In the genomic region with DNA sequence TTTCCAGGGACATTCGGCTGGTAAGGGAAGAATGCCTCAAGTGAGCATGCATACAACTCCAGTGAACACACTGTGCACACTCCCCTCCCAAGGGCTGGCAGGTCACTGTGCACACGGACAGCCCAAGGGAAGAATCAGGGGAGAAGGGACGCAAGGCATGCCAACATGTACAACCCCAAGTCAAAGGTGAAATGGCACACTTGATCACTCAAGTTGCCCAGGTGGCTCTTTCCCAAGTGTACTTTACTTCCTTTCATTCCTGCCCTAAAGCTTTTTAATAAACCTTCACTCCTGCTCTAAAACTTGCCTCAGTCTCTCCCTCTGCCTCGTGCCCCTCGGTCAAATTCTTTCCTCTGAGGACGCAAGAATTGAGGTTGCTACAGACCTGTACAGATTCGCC, we compare ENCODE assay signal across 38 cellular contexts. TPM values are rescaled to one million over a fixed set of nuclear protein-coding genes. Genes with fewer than 3 reads are reported as not detected.
"Had no signal": no experiment of that assay in that cellular context is flagged by ENCODE, and none has a peak within 500 bp of the region (broad histone marks: within the 10 kb centered on the region; RNA-seq: fewer than 3 reads in every experiment).

No MANE protein-coding gene starts in this region.

- H3K27ac ChIP-seq: adrenal gland, body of pancreas, cardiac muscle cell, colonic mucosa, dorsolateral prefrontal cortex, esophagus squamous epithelium, gastroesophageal sphincter, heart right ventricle had no signal

- H3K4me3 ChIP-seq: adrenal gland, body of pancreas, cardiac muscle cell, colonic mucosa, dorsolateral prefrontal cortex, esophagus squamous epithelium, gastroesophageal sphincter, heart right ventricle had no signal

- H3K36me3 ChIP-seq: adrenal gland, cardiac muscle cell, colonic mucosa, esophagus squamous epithelium, gastroesophageal sphincter, heart right ventricle had no signal

- H3K27ac Mint-ChIP-seq: activated CD4-positive, alpha-beta memory T cell treated with anti-CD3 and anti-CD28 coated beads for 36 hours; activated CD4-positive, alpha-beta T cell treated with anti-CD3 and anti-CD28 coated beads for 36 hours; activated CD4-positive, alpha-beta T cell treated with anti-CD3 and anti-CD28 coated beads, Interleukin-2, amount 10 ng/mL, durations not matched to agents 24 days and 14 days; activated CD8-positive, alpha-beta memory T cell treated with anti-CD3 and anti-CD28 coated beads, Interleukin-2, amount 10 ng/mL, durations not matched to agents 7 days and 5 days; activated CD8-positive, alpha-beta T cell treated with anti-CD3 and anti-CD28 coated beads, Interleukin-2, amount 10 ng/mL, durations not matched to agents 7 days and 5 days; activated naive CD4-positive, alpha-beta T cell treated with anti-CD3 and anti-CD28 coated beads for 36 hours; activated naive CD4-positive, alpha-beta T cell treated with anti-CD3 and anti-CD28 coated beads, Interleukin-2, amount 50 U/mL, for 24 hours; activated naive CD8-positive, alpha-beta T cell treated with anti-CD3 and anti-CD28 coated beads for 36 hours; activated naive CD8-positive, alpha-beta T cell treated with anti-CD3 and anti-CD28 coated beads, Interleukin-2, amount 50 U/mL, for 24 hours; activated T-helper 1 cell treated with anti-CD3 and anti-CD28 coated beads, Interleukin-12 subunit alpha, Interleukin-12 subunit beta, Interleukin-2, Interleukin-4 antibody, amounts not matched to agents 30 ng/mL and 10 ng/mL and 1 ng/mL, durations not matched to agents 14 hours and 24 hours and 36 hours; activated T-helper 2 cell treated with anti-CD3 and anti-CD28 coated beads, Interferon-gamma antibody, Interleukin-2, Interleukin-4, amounts not matched to agents 10 μg/mL and 5 μg/mL and 100 μg/mL, durations not matched to agents 14 hours and 24 hours and 36 hours; dendritic cell treated with granulocyte-macrophage colony-stimulating factor and Interleukin-4, amounts not matched to agents 40 ng/mL and 50 ng/mL, for 4 days; effector memory CD8-positive, alpha-beta T cell had no signal

- H3K4me1 Mint-ChIP-seq: activated CD4-positive, alpha-beta T cell treated with anti-CD3 and anti-CD28 coated beads for 36 hours; activated CD4-positive, alpha-beta T cell treated with anti-CD3 and anti-CD28 coated beads, Interleukin-2, amount 10 ng/mL, durations not matched to agents 24 days and 14 days; activated CD8-positive, alpha-beta memory T cell treated with anti-CD3 and anti-CD28 coated beads, Interleukin-2, amount 10 ng/mL, durations not matched to agents 7 days and 5 days; activated naive CD4-positive, alpha-beta T cell treated with anti-CD3 and anti-CD28 coated beads, Interleukin-2, amount 50 U/mL, for 24 hours; activated naive CD8-positive, alpha-beta T cell treated with anti-CD3 and anti-CD28 coated beads for 36 hours; activated naive CD8-positive, alpha-beta T cell treated with anti-CD3 and anti-CD28 coated beads, Interleukin-2, amount 50 U/mL, for 24 hours had no signal

- H3K4me3 Mint-ChIP-seq: activated CD4-positive, alpha-beta memory T cell treated with anti-CD3 and anti-CD28 coated beads for 36 hours; activated CD4-positive, alpha-beta T cell treated with anti-CD3 and anti-CD28 coated beads for 36 hours; activated CD4-positive, alpha-beta T cell treated with anti-CD3 and anti-CD28 coated beads, Interleukin-2, amount 10 ng/mL, durations not matched to agents 24 days and 14 days; activated CD8-positive, alpha-beta memory T cell treated with anti-CD3 and anti-CD28 coated beads, Interleukin-2, amount 10 ng/mL, durations not matched to agents 7 days and 5 days; activated CD8-positive, alpha-beta T cell treated with anti-CD3 and anti-CD28 coated beads, Interleukin-2, amount 10 ng/mL, durations not matched to agents 7 days and 5 days; activated naive CD4-positive, alpha-beta T cell treated with anti-CD3 and anti-CD28 coated beads for 36 hours; activated naive CD4-positive, alpha-beta T cell treated with anti-CD3 and anti-CD28 coated beads, Interleukin-2, amount 50 U/mL, for 24 hours; activated naive CD8-positive, alpha-beta T cell treated with anti-CD3 and anti-CD28 coated beads for 36 hours; activated naive CD8-positive, alpha-beta T cell treated with anti-CD3 and anti-CD28 coated beads, Interleukin-2, amount 50 U/mL, for 24 hours; activated T-helper 1 cell treated with anti-CD3 and anti-CD28 coated beads, Interleukin-12 subunit alpha, Interleukin-12 subunit beta, Interleukin-2, Interleukin-4 antibody, amounts not matched to agents 30 ng/mL and 10 ng/mL and 1 ng/mL, durations not matched to agents 14 hours and 24 hours and 36 hours; dendritic cell treated with granulocyte-macrophage colony-stimulating factor and Interleukin-4, amounts not matched to agents 40 ng/mL and 50 ng/mL, for 4 days; effector memory CD8-positive, alpha-beta T cell had no signal

- H3K9me3 ChIP-seq: adrenal gland, body of pancreas, colonic mucosa, esophagus squamous epithelium, gastroesophageal sphincter, heart right ventricle had no signal

- H3K27me3 ChIP-seq: adrenal gland, body of pancreas, cardiac muscle cell, colonic mucosa, gastroesophageal sphincter, heart right ventricle had no signal

- H3K4me1 ChIP-seq: adrenal gland, body of pancreas, colonic mucosa, esophagus squamous epithelium, gastroesophageal sphincter, heart right ventricle had no signal

- H3K36me3 Mint-ChIP-seq: activated CD4-positive, alpha-beta memory T cell treated with anti-CD3 and anti-CD28 coated beads for 36 hours; activated CD8-positive, alpha-beta memory T cell treated with anti-CD3 and anti-CD28 coated beads, Interleukin-2, amount 10 ng/mL, durations not matched to agents 7 days and 5 days; activated naive CD4-positive, alpha-beta T cell treated with anti-CD3 and anti-CD28 coated beads, Interleukin-2, amount 50 U/mL, for 24 hours; activated naive CD8-positive, alpha-beta T cell treated with anti-CD3 and anti-CD28 coated beads for 36 hours had no signal

- DNase-seq: activated CD4-positive, alpha-beta memory T cell treated with anti-CD3 and anti-CD28 coated beads for 36 hours; activated CD4-positive, alpha-beta T cell treated with anti-CD3 and anti-CD28 coated beads for 36 hours; activated CD4-positive, alpha-beta T cell treated with anti-CD3 and anti-CD28 coated beads, Interleukin-2, amount 10 ng/mL, durations not matched to agents 24 days and 14 days; activated CD4-positive, CD25-positive, alpha-beta regulatory T cell; activated CD4-positive, CD25-positive, alpha-beta regulatory T cell treated with anti-CD3 and anti-CD28 coated beads, Interleukin-2, amount 50 U/mL, for 72 hours; activated CD8-positive, alpha-beta memory T cell treated with anti-CD3 and anti-CD28 coated beads, Interleukin-2, amount 10 ng/mL, durations not matched to agents 7 days and 5 days; activated CD8-positive, alpha-beta memory T cell treated with anti-CD3 and anti-CD28 coated beads, Interleukin-2, amount 50 U/mL, for 4 hours; activated CD8-positive, alpha-beta T cell treated with anti-CD3 and anti-CD28 coated beads, Interleukin-2, amount 10 ng/mL, durations not matched to agents 7 days and 5 days; activated effector memory CD4-positive, alpha-beta T cell treated with anti-CD3 and anti-CD28 coated beads, Interleukin-2, amount 50 U/mL, for 16 hours; activated naive CD4-positive, alpha-beta T cell treated with anti-CD3 and anti-CD28 coated beads for 36 hours; activated naive CD8-positive, alpha-beta T cell treated with anti-CD3 and anti-CD28 coated beads for 36 hours; activated naive CD8-positive, alpha-beta T cell treated with anti-CD3 and anti-CD28 coated beads, Interleukin-2, amount 50 U/mL, for 24 hours; activated T-cell treated with anti-CD3 and anti-CD28 coated beads, Interleukin-2, amount 50 U/mL, for 1 hour; activated T-cell treated with anti-CD3 and anti-CD28 coated beads, Interleukin-2, amount 50 U/mL, for 48 hours; adrenal gland; amygdala; aorta; body of pancreas; central memory CD4-positive, alpha-beta T cell; cerebellar nuclear complex; colonic mucosa; dorsolateral prefrontal cortex; effector CD4-positive, alpha-beta T cell; effector memory CD8-positive, alpha-beta T cell; erythroblast; esophagus squamous epithelium; foreskin melanocyte; heart right ventricle; T-helper 2 cell had no signal

- H3K27me3 Mint-ChIP-seq: activated naive CD4-positive, alpha-beta T cell treated with anti-CD3 and anti-CD28 coated beads, Interleukin-2, amount 50 U/mL, for 24 hours; activated naive CD8-positive, alpha-beta T cell treated with anti-CD3 and anti-CD28 coated beads for 36 hours; dendritic cell treated with granulocyte-macrophage colony-stimulating factor and Interleukin-4, amounts not matched to agents 40 ng/mL and 50 ng/mL, for 4 days had no signal

- H3K9me3 Mint-ChIP-seq: activated CD4-positive, alpha-beta memory T cell treated with anti-CD3 and anti-CD28 coated beads for 36 hours; activated CD4-positive, alpha-beta T cell treated with anti-CD3 and anti-CD28 coated beads, Interleukin-2, amount 10 ng/mL, durations not matched to agents 24 days and 14 days; activated naive CD4-positive, alpha-beta T cell treated with anti-CD3 and anti-CD28 coated beads for 36 hours; activated naive CD4-positive, alpha-beta T cell treated with anti-CD3 and anti-CD28 coated beads, Interleukin-2, amount 50 U/mL, for 24 hours; activated naive CD8-positive, alpha-beta T cell treated with anti-CD3 and anti-CD28 coated beads for 36 hours; activated naive CD8-positive, alpha-beta T cell treated with anti-CD3 and anti-CD28 coated beads, Interleukin-2, amount 50 U/mL, for 24 hours; activated T-helper 1 cell treated with anti-CD3 and anti-CD28 coated beads, Interleukin-12 subunit alpha, Interleukin-12 subunit beta, Interleukin-2, Interleukin-4 antibody, amounts not matched to agents 30 ng/mL and 10 ng/mL and 1 ng/mL, durations not matched to agents 14 hours and 24 hours and 36 hours; activated T-helper 2 cell treated with anti-CD3 and anti-CD28 coated beads, Interferon-gamma antibody, Interleukin-2, Interleukin-4, amounts not matched to agents 10 μg/mL and 5 μg/mL and 100 μg/mL, durations not matched to agents 14 hours and 24 hours and 36 hours; dendritic cell treated with granulocyte-macrophage colony-stimulating factor and Interleukin-4, amounts not matched to agents 40 ng/mL and 50 ng/mL, for 4 days; effector memory CD8-positive, alpha-beta T cell had no signal

- ATAC-seq: activated CD4-positive, alpha-beta T cell treated with anti-CD3 and anti-CD28 coated beads for 36 hours; activated CD8-positive, alpha-beta memory T cell treated with anti-CD3 and anti-CD28 coated beads, Interleukin-2, amount 10 ng/mL, durations not matched to agents 7 days and 5 days; activated CD8-positive, alpha-beta T cell treated with anti-CD3 and anti-CD28 coated beads, Interleukin-2, amount 10 ng/mL, durations not matched to agents 7 days and 5 days; activated naive CD8-positive, alpha-beta T cell treated with anti-CD3 and anti-CD28 coated beads, Interleukin-2, amount 50 U/mL, for 24 hours; body of pancreas; effector memory CD8-positive, alpha-beta T cell; gastroesophageal sphincter; heart right ventricle had no signal

RNA-seq across cellular contexts. Expression of a gene that starts 13.5 kb away (rescaled TPM):
- total RNA-seq: activated CD4-positive, alpha-beta memory T cell treated with anti-CD3 and anti-CD28 coated beads for 36 hours; activated CD4-positive, alpha-beta T cell treated with anti-CD3 and anti-CD28 coated beads for 36 hours; activated CD4-positive, alpha-beta T cell treated with anti-CD3 and anti-CD28 coated beads, Interleukin-2, amount 10 ng/mL, durations not matched to agents 24 days and 14 days; activated CD8-positive, alpha-beta memory T cell treated with anti-CD3 and anti-CD28 coated beads for 36 hours; activated CD8-positive, alpha-beta memory T cell treated with anti-CD3 and anti-CD28 coated beads, Interleukin-2, amount 10 ng/mL, durations not matched to agents 7 days and 5 days; activated CD8-positive, alpha-beta T cell treated with anti-CD3 and anti-CD28 coated beads, Interleukin-2, amount 10 ng/mL, durations not matched to agents 7 days and 5 days; activated naive CD4-positive, alpha-beta T cell treated with anti-CD3 and anti-CD28 coated beads for 36 hours; activated naive CD8-positive, alpha-beta T cell treated with anti-CD3 and anti-CD28 coated beads for 36 hours; activated T-helper 1 cell treated with anti-CD3 and anti-CD28 coated beads, Interleukin-12 subunit alpha, Interleukin-12 subunit beta, Interleukin-2, Interleukin-4 antibody, amounts not matched to agents 30 ng/mL and 10 ng/mL and 1 ng/mL, durations not matched to agents 14 hours and 24 hours and 36 hours; activated T-helper 2 cell treated with anti-CD3 and anti-CD28 coated beads, Interferon-gamma antibody, Interleukin-2, Interleukin-4, amounts not matched to agents 10 μg/mL and 5 μg/mL and 100 μg/mL, durations not matched to agents 14 hours and 24 hours and 36 hours; body of pancreas; cardiac muscle cell; glomerular endothelial cell; T-helper 1 cell treated with Interleukin-12 subunit alpha and Interleukin-12 subunit beta and Interleukin-4 antibody, amounts not matched to agents 30 ng/mL and 1 ng/mL, for 36 hours had no signal
- polyA plus RNA-seq: cardiac muscle cell had no signal
